8 cellular contexts compared by ENCODE assay signal in the genomic region with DNA sequence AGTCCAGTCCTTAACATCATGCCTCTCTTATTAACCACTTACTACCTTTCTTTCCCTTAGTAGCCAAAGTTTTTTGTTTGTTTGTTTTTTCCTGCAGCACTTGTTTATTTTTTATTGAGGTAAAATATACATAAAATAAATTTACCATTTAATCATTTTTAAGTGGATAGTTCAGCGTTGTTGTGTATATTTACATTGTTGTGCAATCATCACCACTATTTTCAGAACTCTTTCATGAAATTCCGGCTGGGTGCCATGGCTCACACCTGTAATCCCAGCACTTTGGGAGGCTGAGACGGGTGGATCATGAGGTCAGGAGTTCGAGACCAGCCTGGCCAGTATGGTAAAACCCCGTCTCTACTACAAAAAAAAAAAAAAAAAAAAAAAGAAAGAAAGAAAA. TPM values are rescaled to one million over a fixed set of nuclear protein-coding genes. Genes with fewer than 3 reads are reported as not detected.
"Had no signal": no experiment of that assay in that cellular context is flagged by ENCODE, and none has a peak within 500 bp of the region (broad histone marks: within the 10 kb centered on the region; RNA-seq: fewer than 3 reads in every experiment).

No MANE protein-coding gene starts in this region.

- H3K4me2 ChIP-seq: KMS-11 had no signal

- H3K9ac ChIP-seq: KMS-11 had no signal

- H3K4me3 Mint-ChIP-seq: IgD-negative memory B cell had no signal

- H3K36me3 Mint-ChIP-seq: IgD-negative memory B cell had no signal

- H3K27ac ChIP-seq: HL-60, KMS-11 had no signal

- H3K27ac Mint-ChIP-seq: IgD-negative memory B cell had no signal

- H3K4me1 Mint-ChIP-seq: IgD-negative memory B cell had no signal

- DNase-seq: KBM-7, KG1 had no signal

- FAIRE-seq: HTR-8/SVneo had no signal

RNA-seq across cellular contexts. Expression of a gene that starts 38.1 kb away (rescaled TPM):
- total RNA-seq: HT-29, HT1080 had no signal
- polyA plus RNA-seq: IgD-negative memory B cell had no signal
